Comparison of ENCODE assay signal across 8 cellular contexts in the genomic region with DNA sequence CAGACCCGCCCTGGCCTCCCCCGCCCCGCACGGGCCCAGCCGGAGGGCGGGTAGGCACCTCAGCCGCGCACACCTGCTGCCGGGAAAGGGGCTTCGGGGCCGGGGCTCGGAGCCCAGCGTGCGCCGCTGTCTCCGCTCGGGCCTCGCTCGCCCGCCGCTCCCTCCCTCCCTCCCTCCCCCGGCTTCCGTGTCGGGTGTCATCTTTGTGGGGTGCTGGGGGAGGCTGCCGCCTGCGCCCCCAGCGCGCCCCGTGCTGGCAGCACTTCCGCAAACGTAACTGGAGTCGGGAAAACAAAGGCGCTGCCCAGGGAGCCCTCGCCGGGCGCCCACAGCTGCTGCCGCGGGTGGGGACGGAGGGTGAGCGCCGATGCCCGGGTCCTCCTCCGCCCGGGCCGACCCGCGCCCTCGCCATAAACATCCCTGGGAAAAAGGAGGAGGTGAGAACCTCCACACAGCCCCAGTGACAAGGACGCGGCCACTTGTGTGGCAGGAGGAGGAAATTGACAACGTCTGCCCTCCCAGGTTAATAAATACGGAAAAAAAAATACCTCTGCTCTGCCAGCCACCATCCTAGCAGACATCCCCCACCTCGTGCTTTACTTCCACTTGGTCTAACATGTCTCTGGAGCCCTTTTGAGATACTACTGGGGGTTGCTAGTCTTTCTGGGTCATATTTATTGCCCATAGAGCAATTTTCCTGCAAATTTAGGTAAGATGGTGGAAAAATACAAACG. TPM values are rescaled to one million over a fixed set of nuclear protein-coding genes. Genes with fewer than 3 reads are reported as not detected.
DNase-seq lines count a peak whose midpoint lies in the region; ATAC-seq and TF ChIP-seq lines count a peak whose summit lies in the region.

No MANE protein-coding gene starts in this region.

- H3K9me3 Mint-ChIP-seq in activated naive CD4-positive, alpha-beta T cell treated with anti-CD3 and anti-CD28 coated beads for 36 hours, result no peaks in the 10 kb centered on the region

- intact Hi-C loops in activated naive CD4-positive, alpha-beta T cell treated with anti-CD3 and anti-CD28 coated beads for 36 hours (cut with micrococcal nuclease), result loop anchor here (1.0 to 10.0 kb wide), 4 partner anchors 17 to 746 kb away; a partner anchor contains a TSS
- intact Hi-C loops in Right ventricle myocardium superior (cut with DNase I), result no loop called here
- intact Hi-C loops in tibial artery (cut with DNase I; ENCODE audit: low total_unique reads), result no loop called here

- no peak overlapping the region for H3K27ac ChIP-seq in HL-60 (replicated peaks)
- peak overlapping the region; percentile 86 for H3K27ac ChIP-seq in parathyroid adenoma
- H3K27ac ChIP-seq in tibial artery, result peak overlapping the region; percentile 61 to 70

- CTCF ChIA-PET in activated naive CD4-positive, alpha-beta T cell treated with anti-CD3 and anti-CD28 coated beads for 36 hours (lab: Charles Lee), result no interaction called here

- H3K79me2 ChIP-seq in parathyroid adenoma, result peaks cover 27% of the 10 kb centered on the region

- H3K27ac Mint-ChIP-seq in activated naive CD4-positive, alpha-beta T cell treated with anti-CD3 and anti-CD28 coated beads for 36 hours, result peak overlapping the region; percentile 90

- H3K9me3 ChIP-seq in parathyroid adenoma (ENCODE audit: control insufficient read depth, low read length) (no peaks in the 10 kb centered on the region), tibial artery (no peaks in the 10 kb centered on the region)

- peak overlapping the region; percentile 62 for H3K4me3 ChIP-seq in HL-60 (replicated peaks; ENCODE audit: insufficient read depth, low read length)
- H3K4me3 ChIP-seq in parathyroid adenoma (ENCODE audit: low read depth, low read length), result peak overlapping the region; percentile 86
- H3K4me3 ChIP-seq in tibial artery, result peak overlapping the region; percentile 73 to 75

- ATAC-seq in GM19467 (IDR thresholded peaks at IDR 0.05; ENCODE audit: unreplicated experiment), result peak; percentile 53
- ATAC-seq in Right ventricle myocardium superior (ENCODE audit: poor library complexity), result peak; percentile 67

- no peak for TF ChIP-seq CTCF in HL-60 (IDR thresholded peaks at IDR 0.05; ENCODE audit: insufficient read depth, low read length)
- TF ChIP-seq CTCF in parathyroid adenoma (IDR thresholded peaks at IDR 0.05), result no peak
- TF ChIP-seq CTCF in tibial artery (IDR thresholded peaks at IDR 0.05), result no peak

- peak overlapping the region; percentile 51 for H3K9ac ChIP-seq in parathyroid adenoma

- H2AFZ ChIP-seq in parathyroid adenoma, result peak overlapping the region; percentile 84

- DNase-seq in D341Med (ENCODE audit: low spot score) (peak; percentile 73), HL-60 (ENCODE audit: low read depth in 1 of 2, low spot score in 1 of 2) (peak; percentile 34 to 43), RPMI7951 (ENCODE audit: low read depth) (peak; percentile 43), Right ventricle myocardium superior (peak; percentile 63), tibial artery (peak; percentile 41 to 73)
- peak; percentile 71 for DNase-seq in activated naive CD4-positive, alpha-beta T cell treated with anti-CD3 and anti-CD28 coated beads for 36 hours

- H3K27me3 ChIP-seq in HL-60 (ENCODE audit: insufficient read depth, poor library complexity, severe bottlenecking), result peaks cover 21% of the 10 kb centered on the region
- no peaks in the 10 kb centered on the region for H3K27me3 ChIP-seq in parathyroid adenoma (ENCODE audit: control insufficient read depth, insufficient read depth, low read length)
- no peaks in the 10 kb centered on the region for H3K27me3 ChIP-seq in tibial artery

- H3K36me3 Mint-ChIP-seq in activated naive CD4-positive, alpha-beta T cell treated with anti-CD3 and anti-CD28 coated beads for 36 hours (ENCODE audit: low read depth), result no peaks in the 10 kb centered on the region

- no peaks in the 10 kb centered on the region for H3K36me3 ChIP-seq in parathyroid adenoma (ENCODE audit: control insufficient read depth, insufficient read depth, low read length)
- no peaks in the 10 kb centered on the region for H3K36me3 ChIP-seq in tibial artery

- H3K4me1 ChIP-seq in parathyroid adenoma (peaks cover 13% of the 10 kb centered on the region), tibial artery (peaks cover 0 to 12% (median 8%) of the 10 kb centered on the region in 4 donors)

- H3K27me3 Mint-ChIP-seq in activated naive CD4-positive, alpha-beta T cell treated with anti-CD3 and anti-CD28 coated beads for 36 hours (ENCODE audit: low read depth), result no peaks in the 10 kb centered on the region

- peak overlapping the region; percentile 92 for H3K4me2 ChIP-seq in parathyroid adenoma (ENCODE audit: low read length)

- H3K4me1 Mint-ChIP-seq in activated naive CD4-positive, alpha-beta T cell treated with anti-CD3 and anti-CD28 coated beads for 36 hours (ENCODE audit: low read depth), result peaks cover 46% of the 10 kb centered on the region

- peak overlapping the region; percentile 84 for H3K4me3 Mint-ChIP-seq in activated naive CD4-positive, alpha-beta T cell treated with anti-CD3 and anti-CD28 coated beads for 36 hours

RNA-seq across cellular contexts. Expression of a gene that starts 0.6 kb away (rescaled TPM):
- 8.2 and 13.5 TPM in 2 replicates for total RNA-seq in RPMI7951 (2014; rRNA removed; shearing (Covaris generic))
- total RNA-seq in activated naive CD4-positive, alpha-beta T cell treated with anti-CD3 and anti-CD28 coated beads for 36 hours, result 10 to 100 TPM; 21.0 to 21.6 TPM
- total RNA-seq in Right ventricle myocardium superior, result 21.8 TPM
